In genomic region chr16:87847785-87848675, GRCh38 we compare ENCODE assay signal across 1 cellular context.
TF ChIP-seq lines count a peak whose summit lies in the region.

No MANE protein-coding gene starts in this region.

TF ChIP-seq in HepG2, 621 proteins besides CTCF, POLR2A, EP300 and RAD21 (continued from another document and continues in another):
- TF ChIP-seq ZNF142 (CRISPR knock-in tag; IDR thresholded peaks at IDR 0.05) (peak; percentile 55; the same call in 1 of the 2 replicates), NR2F6 (IDR thresholded peaks at IDR 0.05) (peak; percentile 94), NR2F6 (CRISPR knock-in tag; IDR thresholded peaks at IDR 0.05) (peak; percentile 91), JDP2 (CRISPR knock-in tag; IDR thresholded peaks at IDR 0.05; ENCODE audit: borderline replicate concordance) (peak; percentile 65; the same call in 1 of the 2 replicates), ZNF782 (CRISPR knock-in tag; IDR thresholded peaks at IDR 0.05; ENCODE audit: borderline replicate concordance) (peak; percentile 16; the same call in 1 of the 2 replicates), MTA1 (CRISPR knock-in tag; IDR thresholded peaks at IDR 0.05; ENCODE audit: borderline replicate concordance) (peak; percentile 64), ZNF646 (CRISPR knock-in tag; IDR thresholded peaks at IDR 0.05) (no peak), NCOR1 (IDR thresholded peaks at IDR 0.05; ENCODE audit: borderline replicate concordance, low read length) (peak; percentile 85), ZNF883 (CRISPR knock-in tag; IDR thresholded peaks at IDR 0.05; ENCODE audit: not compliant biosample characterization) (peak; percentile 56), MIXL1 (CRISPR knock-in tag; IDR thresholded peaks at IDR 0.05) (peak; percentile 54; the same call in 1 of the 2 replicates), ZNF280B (CRISPR knock-in tag; IDR thresholded peaks at IDR 0.05; ENCODE audit: borderline replicate concordance) (peak; percentile 45), THYN1 (CRISPR knock-in tag; IDR thresholded peaks at IDR 0.05; ENCODE audit: borderline replicate concordance, low read depth) (peak; percentile 51; the same call in 1 of the 2 replicates), ZBTB14 (CRISPR knock-in tag; IDR thresholded peaks at IDR 0.05) (no peak), ZMYM3 (CRISPR knock-in tag; IDR thresholded peaks at IDR 0.05) (peak; percentile 68), NONO (IDR thresholded peaks at IDR 0.05) (no peak), NONO (CRISPR knock-in tag; conservative IDR thresholded peaks at IDR 0.05) (peak; percentile 90; the same call in 1 of the 2 replicates), DDIT3 (CRISPR knock-in tag; IDR thresholded peaks at IDR 0.05) (no peak), ZNF101 (CRISPR knock-in tag; IDR thresholded peaks at IDR 0.05; ENCODE audit: borderline replicate concordance, low read depth) (no peak), CBX5 (CRISPR knock-in tag; IDR thresholded peaks at IDR 0.05; ENCODE audit: borderline replicate concordance) (peak; percentile 89; the same call in 1 of the 2 replicates), ZNF784 (CRISPR knock-in tag; IDR thresholded peaks at IDR 0.05; ENCODE audit: borderline replicate concordance) (peak; percentile 92), HNF1A (IDR thresholded peaks at IDR 0.05; ENCODE audit: low read depth) (no peak; the same call in none of the 2 replicates), HNF1A (CRISPR knock-in tag; IDR thresholded peaks at IDR 0.05; ENCODE audit: borderline replicate concordance) (peak; percentile 60; the same call in 1 of the 2 replicates), ZSCAN31 (CRISPR knock-in tag; IDR thresholded peaks at IDR 0.05; ENCODE audit: low read depth) (no peak), ZKSCAN1 (IDR thresholded peaks at IDR 0.05; ENCODE audit: low read length) (no peak), ZBTB25 (CRISPR knock-in tag; IDR thresholded peaks at IDR 0.05) (no peak), ZNF569 (CRISPR knock-in tag; IDR thresholded peaks at IDR 0.05; ENCODE audit: borderline replicate concordance) (no peak), RNF219 (CRISPR knock-in tag; IDR thresholded peaks at IDR 0.05) (no peak)
